8 cellular contexts compared by ENCODE assay signal in the genomic region with DNA sequence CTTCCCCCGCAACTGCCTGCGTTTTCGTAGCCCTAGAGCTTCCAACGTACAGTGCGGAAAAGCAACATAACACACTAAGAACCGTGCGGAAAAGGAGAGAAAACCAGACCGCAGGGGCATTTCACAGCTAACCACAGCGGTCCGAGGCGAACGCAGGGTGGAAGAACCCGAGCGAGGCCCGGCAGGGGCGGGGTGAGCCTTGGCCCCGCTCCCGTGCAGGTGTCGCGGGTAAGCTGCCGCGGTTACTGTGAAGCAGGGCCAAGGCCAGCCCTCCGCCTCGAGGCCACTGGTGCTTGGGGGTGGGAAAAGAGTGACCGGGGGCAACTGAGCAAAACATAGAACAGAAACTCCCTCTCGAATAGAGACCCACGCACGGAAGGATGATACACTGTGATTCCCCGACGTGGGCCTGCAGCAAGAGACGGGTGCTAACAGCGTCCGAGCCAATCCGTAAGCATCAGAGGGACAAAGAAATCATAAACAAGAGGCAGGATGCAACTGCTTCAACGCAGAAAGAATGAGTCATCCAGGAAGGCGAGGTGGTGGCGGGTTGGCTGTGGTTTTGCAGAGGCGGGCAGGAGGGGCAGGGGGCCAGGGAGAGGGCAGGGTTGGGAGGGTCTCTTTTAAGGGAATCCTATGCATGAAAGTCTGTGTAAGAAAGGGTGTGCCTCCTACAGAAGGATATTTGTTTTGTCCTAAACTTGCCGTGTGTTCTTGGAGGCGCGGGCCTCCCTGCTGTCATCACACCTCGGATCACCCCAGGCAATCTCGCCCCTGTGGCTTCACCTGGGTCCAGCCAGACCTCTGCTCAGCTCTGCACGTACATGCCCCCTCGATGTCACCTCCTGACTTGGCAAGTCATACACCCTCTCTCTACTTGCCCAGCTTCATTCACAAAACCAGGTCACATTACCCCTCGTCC. TPM values are rescaled to one million over a fixed set of nuclear protein-coding genes. Genes with fewer than 3 reads are reported as not detected.
DNase-seq lines count a peak whose midpoint lies in the region; ATAC-seq lines count a peak whose summit lies in the region.

No MANE protein-coding gene starts in this region.

- H3K27ac Mint-ChIP-seq in activated CD4-positive, alpha-beta T cell treated with anti-CD3 and anti-CD28 coated beads for 36 hours = peak overlapping the region; percentile 77

- peak overlapping the region; percentile 70 for H3K27ac ChIP-seq in effector memory CD4-positive, alpha-beta T cell (ENCODE audit: insufficient read depth, low read length, poor library complexity, severe bottlenecking)

- POLR2A ChIA-PET in activated CD4-positive, alpha-beta T cell treated with anti-CD3 and anti-CD28 coated beads for 36 hours (lab: Charles Lee) = interaction anchor here (0.5 kb wide), 1 partner anchor 138 kb away, joined by 3 read pairs; a partner anchor contains a TSS

- H3K4me1 ChIP-seq in effector memory CD4-positive, alpha-beta T cell (ENCODE audit: control insufficient read depth, insufficient read depth, low read length, poor library complexity, severe bottlenecking) = peaks cover 13% of the 10 kb centered on the region

- intact Hi-C loops in activated CD4-positive, alpha-beta T cell treated with anti-CD3 and anti-CD28 coated beads for 36 hours (cut with DNase I, micrococcal nuclease) = loop anchor here (1.0 to 5.0 kb wide), 4 partner anchors 55 to 330 kb away; a partner anchor contains a TSS

- H3K4me3 Mint-ChIP-seq in activated CD4-positive, alpha-beta T cell treated with anti-CD3 and anti-CD28 coated beads for 36 hours = peak overlapping the region; percentile 47

- H3K9me3 ChIP-seq in effector memory CD4-positive, alpha-beta T cell (ENCODE audit: control insufficient read depth, low read length) = no peaks in the 10 kb centered on the region

- DNase-seq in COLO668 (lab: John Stamatoyannopoulos, UW; ENCODE audit: unreplicated experiment) (peak; percentile 91), MV-4-11 (lab: John Stamatoyannopoulos, UW) (peak; percentile 31), NAMALWA (ENCODE audit: low spot score) (no peak), hepatic stellate cell (ENCODE audit: low spot score) (no peak)
- DNase-seq in activated CD4-positive, alpha-beta T cell treated with anti-CD3 and anti-CD28 coated beads for 36 hours = peak; percentile 84
- DNase-seq in effector memory CD4-positive, alpha-beta T cell = peak; percentile 56 to 70 (median 56)
- peak; percentile 33 to 40 for DNase-seq in stimulated activated CD4-positive, alpha-beta T cell treated with anti-CD3 and anti-CD28 coated beads, Interleukin-1b, Interleukin-23, amount 100 ng/mL, for 4 hours (ENCODE audit: low read depth in 2 of 2)

- no peaks in the 10 kb centered on the region for H3K9me3 Mint-ChIP-seq in activated CD4-positive, alpha-beta T cell treated with anti-CD3 and anti-CD28 coated beads for 36 hours (ENCODE audit: low read depth)

- peaks cover 25% of the 10 kb centered on the region for H3K27me3 Mint-ChIP-seq in activated CD4-positive, alpha-beta T cell treated with anti-CD3 and anti-CD28 coated beads for 36 hours

- H3K36me3 Mint-ChIP-seq in activated CD4-positive, alpha-beta T cell treated with anti-CD3 and anti-CD28 coated beads for 36 hours (ENCODE audit: low read depth) = no peaks in the 10 kb centered on the region

- CTCF ChIA-PET in activated CD4-positive, alpha-beta T cell treated with anti-CD3 and anti-CD28 coated beads for 36 hours (lab: Charles Lee) = interaction anchor here (0.6 to 1.4 kb wide), 5 partner anchors 8 to 1880 kb away, joined by 3 to 4 read pairs (median 3); no protein-coding TSS in a partner anchor

- peak overlapping the region; percentile 33 for H3K4me3 ChIP-seq in effector memory CD4-positive, alpha-beta T cell (ENCODE audit: insufficient read depth, low read depth, low read length, poor library complexity, severe bottlenecking)

- peaks cover 23% of the 10 kb centered on the region for H3K4me1 Mint-ChIP-seq in activated CD4-positive, alpha-beta T cell treated with anti-CD3 and anti-CD28 coated beads for 36 hours

- no peaks in the 10 kb centered on the region for H3K36me3 ChIP-seq in effector memory CD4-positive, alpha-beta T cell (ENCODE audit: control insufficient read depth, insufficient read depth, low read length)

- no peaks in the 10 kb centered on the region for H3K27me3 ChIP-seq in effector memory CD4-positive, alpha-beta T cell (replicated peaks; ENCODE audit: control insufficient read depth, insufficient read depth, low read length, poor library complexity, severe bottlenecking)

- peak; percentile 64 for ATAC-seq in GM21723 (IDR thresholded peaks at IDR 0.05; ENCODE audit: unreplicated experiment)
- peak; percentile 89 for ATAC-seq in activated CD4-positive, alpha-beta T cell treated with anti-CD3 and anti-CD28 coated beads for 36 hours

RNA-seq across cellular contexts. Expression of a gene that starts 7.3 kb away (rescaled TPM):
- total RNA-seq in activated CD4-positive, alpha-beta T cell treated with anti-CD3 and anti-CD28 coated beads for 36 hours = 1 to 10 TPM in 1 of 2 experiments, under 1 TPM in 1; 0.98 to 1.7 TPM

Comparison
In these comparisons a context has a peak if more than half of its experiments do, and no peak if none do; other contexts are left out.
1. DNase-seq: peak in COLO668 (single experiment), MV-4-11 (single experiment), activated CD4-positive, alpha-beta T cell treated with anti-CD3 and anti-CD28 coated beads for 36 hours (single experiment), effector memory CD4-positive, alpha-beta T cell (3 of 3) and stimulated activated CD4-positive, alpha-beta T cell treated with anti-CD3 and anti-CD28 coated beads, Interleukin-1b, Interleukin-23, amount 100 ng/mL, for 4 hours (2 of 2); none in NAMALWA (single experiment) and hepatic stellate cell (single experiment).